Comparison of ENCODE assay signal across 1 cellular context in genomic region chr16:5031601-5032000, GRCh38.
TF ChIP-seq lines count a peak whose summit lies in the region.

No MANE protein-coding gene starts in this region.

TF ChIP-seq in HepG2, 621 proteins besides CTCF, POLR2A, EP300 and RAD21:
- TF ChIP-seq ZNF407 (CRISPR knock-in tag; IDR thresholded peaks at IDR 0.05; ENCODE audit: not compliant biosample characterization), result no peak
- no peak for TF ChIP-seq ZNF350 (CRISPR knock-in tag; IDR thresholded peaks at IDR 0.05; ENCODE audit: borderline replicate concordance, low read depth)
- no peak for TF ChIP-seq KIAA2018 (CRISPR knock-in tag; IDR thresholded peaks at IDR 0.05; ENCODE audit: borderline replicate concordance)
- TF ChIP-seq HOXA5 (CRISPR knock-in tag; IDR thresholded peaks at IDR 0.05), result no peak
- no peak for TF ChIP-seq SATB2 (CRISPR knock-in tag; IDR thresholded peaks at IDR 0.05)
- TF ChIP-seq IRX3 (CRISPR knock-in tag; IDR thresholded peaks at IDR 0.05; ENCODE audit: borderline replicate concordance, low read depth), result no peak
- TF ChIP-seq ARID4A (CRISPR knock-in tag; IDR thresholded peaks at IDR 0.05; ENCODE audit: borderline replicate concordance), result no peak
- TF ChIP-seq, protein P1, sequence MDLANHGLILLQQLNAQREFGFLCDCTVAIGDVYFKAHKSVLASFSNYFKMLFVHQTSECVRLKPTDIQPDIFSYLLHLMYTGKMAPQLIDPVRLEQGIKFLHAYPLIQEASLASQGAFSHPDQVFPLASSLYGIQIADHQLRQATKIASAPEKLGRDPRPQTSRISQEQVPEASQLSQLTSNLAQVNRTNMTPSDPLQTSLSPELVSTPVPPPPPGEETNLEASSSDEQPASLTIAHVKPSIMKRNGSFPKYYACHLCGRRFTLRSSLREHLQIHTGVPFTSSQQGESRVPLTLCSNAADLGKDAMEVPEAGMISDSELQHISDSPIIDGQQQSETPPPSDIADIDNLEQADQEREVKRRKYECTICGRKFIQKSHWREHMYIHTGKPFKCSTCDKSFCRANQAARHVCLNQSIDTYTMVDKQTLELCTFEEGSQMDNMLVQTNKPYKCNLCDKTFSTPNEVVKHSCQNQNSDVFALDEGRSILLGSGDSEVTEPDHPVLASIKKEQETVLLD (CRISPR knock-in tag; IDR thresholded peaks at IDR 0.05; ENCODE audit: low read depth), result no peak
- TF ChIP-seq PHB2 (IDR thresholded peaks at IDR 0.05; ENCODE audit: partially characterized antibody), result no peak
- TF ChIP-seq, protein P2, sequence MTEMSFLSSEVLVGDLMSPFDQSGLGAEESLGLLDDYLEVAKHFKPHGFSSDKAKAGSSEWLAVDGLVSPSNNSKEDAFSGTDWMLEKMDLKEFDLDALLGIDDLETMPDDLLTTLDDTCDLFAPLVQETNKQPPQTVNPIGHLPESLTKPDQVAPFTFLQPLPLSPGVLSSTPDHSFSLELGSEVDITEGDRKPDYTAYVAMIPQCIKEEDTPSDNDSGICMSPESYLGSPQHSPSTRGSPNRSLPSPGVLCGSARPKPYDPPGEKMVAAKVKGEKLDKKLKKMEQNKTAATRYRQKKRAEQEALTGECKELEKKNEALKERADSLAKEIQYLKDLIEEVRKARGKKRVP (CRISPR knock-in tag; IDR thresholded peaks at IDR 0.05), result no peak
- TF ChIP-seq ZNF225 (CRISPR knock-in tag; IDR thresholded peaks at IDR 0.05), result no peak
- no peak for TF ChIP-seq REL (CRISPR knock-in tag; conservative IDR thresholded peaks at IDR 0.05)
- TF ChIP-seq AHR (CRISPR knock-in tag; IDR thresholded peaks at IDR 0.05), result no peak
- TF ChIP-seq, protein P3, sequence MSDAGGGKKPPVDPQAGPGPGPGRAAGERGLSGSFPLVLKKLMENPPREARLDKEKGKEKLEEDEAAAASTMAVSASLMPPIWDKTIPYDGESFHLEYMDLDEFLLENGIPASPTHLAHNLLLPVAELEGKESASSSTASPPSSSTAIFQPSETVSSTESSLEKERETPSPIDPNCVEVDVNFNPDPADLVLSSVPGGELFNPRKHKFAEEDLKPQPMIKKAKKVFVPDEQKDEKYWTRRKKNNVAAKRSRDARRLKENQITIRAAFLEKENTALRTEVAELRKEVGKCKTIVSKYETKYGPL (CRISPR knock-in tag; IDR thresholded peaks at IDR 0.05), result no peak
- no peak for TF ChIP-seq ZNF780A (CRISPR knock-in tag; IDR thresholded peaks at IDR 0.05)
